8 cellular contexts compared by ENCODE assay signal in genomic region chr19:40576181-40576584, GRCh38. TPM values are rescaled to one million over a fixed set of nuclear protein-coding genes. Genes with fewer than 3 reads are reported as not detected.
DNase-seq lines count a peak whose midpoint lies in the region; ATAC-seq and TF ChIP-seq lines count a peak whose summit lies in the region.

No MANE protein-coding gene starts in this region.

- no peak for TF ChIP-seq CTCF in right atrium auricular region (IDR thresholded peaks at IDR 0.05)
- TF ChIP-seq CTCF in spleen (IDR thresholded peaks at IDR 0.05 in 8 of 11, conservative IDR thresholded peaks at IDR 0.05 in 3 of 11) = no peak
- TF ChIP-seq CTCF in omental fat pad (IDR thresholded peaks at IDR 0.05) = no peak

- H3K4me1 ChIP-seq in right atrium auricular region (peaks cover 0 to 22% of the 10 kb centered on the region in 2 donors), spleen (peaks cover 7 to 53% (median 39%) of the 10 kb centered on the region in 6 donors)

- DNase-seq in NCI-H748 (lab: John Stamatoyannopoulos, UW; ENCODE audit: unreplicated experiment) = peak; percentile 88
- no peak for DNase-seq in NCI-H748 treated with DMSO at 0.1 percent for 48 hours (lab: John Stamatoyannopoulos, UW)
- DNase-seq in activated CD4-positive, alpha-beta memory T cell treated with anti-CD3 and anti-CD28 coated beads, Interleukin-2, amount 10 ng/mL, durations not matched to agents 7 days and 5 days = peak; percentile 45
- no peak for DNase-seq in right atrium auricular region (ENCODE audit: low spot score)
- peak; percentile 86 for DNase-seq in spleen
- no peak for DNase-seq in omental fat pad (ENCODE audit: low spot score)
- no peak for DNase-seq in HCEC 1CT

- H3K27ac ChIP-seq in right atrium auricular region (peak overlapping the region in 1 of 2 donors; percentile 80), spleen (peak overlapping the region; percentile 84 to 97 (median 86))

- H3K36me3 Mint-ChIP-seq in activated CD4-positive, alpha-beta memory T cell treated with anti-CD3 and anti-CD28 coated beads, Interleukin-2, amount 10 ng/mL, durations not matched to agents 7 days and 5 days (ENCODE audit: low read depth) = peaks cover 14% of the 10 kb centered on the region

- H3K4me1 Mint-ChIP-seq in activated CD4-positive, alpha-beta memory T cell treated with anti-CD3 and anti-CD28 coated beads, Interleukin-2, amount 10 ng/mL, durations not matched to agents 7 days and 5 days = peaks cover 26% of the 10 kb centered on the region

- peak overlapping the region; percentile 71 for H3K27ac Mint-ChIP-seq in activated CD4-positive, alpha-beta memory T cell treated with anti-CD3 and anti-CD28 coated beads, Interleukin-2, amount 10 ng/mL, durations not matched to agents 7 days and 5 days

- H3K4me3 Mint-ChIP-seq in activated CD4-positive, alpha-beta memory T cell treated with anti-CD3 and anti-CD28 coated beads, Interleukin-2, amount 10 ng/mL, durations not matched to agents 7 days and 5 days = peak overlapping the region; percentile 85

- H3K27me3 ChIP-seq in right atrium auricular region (no peaks in the 10 kb centered on the region), spleen (replicated peaks in 1 of 7) (no peaks in the 10 kb centered on the region)

- WGBS in spleen, 5 donors = 1 to 6% (median 4%) methylated on average over 16 to 19 of the region's 19 CpGs

- H3K36me3 ChIP-seq in right atrium auricular region = peaks cover 11% of the 10 kb centered on the region
- peaks cover 0 to 34% (median 21%) of the 10 kb centered on the region in 6 donors for H3K36me3 ChIP-seq in spleen

- H3K4me3 ChIP-seq in right atrium auricular region (peak overlapping the region; percentile 72 to 78), spleen (peak overlapping the region; percentile 63 to 90 (median 86))

- CTCF ChIA-PET in activated CD4-positive, alpha-beta memory T cell treated with anti-CD3 and anti-CD28 coated beads, Interleukin-2, amount 10 ng/mL, durations not matched to agents 7 days and 5 days (lab: Charles Lee) = interaction anchor here (0.6 kb wide), 1 partner anchor 18 kb away, joined by 3 read pairs; no protein-coding TSS in a partner anchor

- POLR2A ChIA-PET in activated CD4-positive, alpha-beta memory T cell treated with anti-CD3 and anti-CD28 coated beads, Interleukin-2, amount 10 ng/mL, durations not matched to agents 7 days and 5 days (lab: Charles Lee) = interaction anchor here (1.5 kb wide), 1 partner anchor 28 kb away, joined by 8 read pairs; no protein-coding TSS in a partner anchor

- no peaks in the 10 kb centered on the region for H3K9me3 Mint-ChIP-seq in activated CD4-positive, alpha-beta memory T cell treated with anti-CD3 and anti-CD28 coated beads, Interleukin-2, amount 10 ng/mL, durations not matched to agents 7 days and 5 days

- no peaks in the 10 kb centered on the region for H3K9me3 ChIP-seq in right atrium auricular region
- H3K9me3 ChIP-seq in spleen = no peaks in the 10 kb centered on the region

- TF ChIP-seq POLR2A in spleen (IDR thresholded peaks at IDR 0.05) = no peak

- ATAC-seq in HG03139 (IDR thresholded peaks at IDR 0.05; ENCODE audit: unreplicated experiment) (peak; percentile 19), omental fat pad (ENCODE audit: low FRiP score) (no peak)

- H3K27me3 Mint-ChIP-seq in activated CD4-positive, alpha-beta memory T cell treated with anti-CD3 and anti-CD28 coated beads, Interleukin-2, amount 10 ng/mL, durations not matched to agents 7 days and 5 days = no peaks in the 10 kb centered on the region

- intact Hi-C loops in spleen (cut with DNase I; ENCODE audit: low total_unique reads) = loop anchor here (10.0 kb wide), 1 partner anchor 131 kb away; the partner anchor contains the start of gene SERTAD3

RNA-seq across cellular contexts. Expression of gene SHKBP1, which starts 0.5 kb away (rescaled TPM):
- 100 to 1,000 TPM; 139 to 150 TPM for total RNA-seq in activated CD4-positive, alpha-beta memory T cell treated with anti-CD3 and anti-CD28 coated beads, Interleukin-2, amount 10 ng/mL, durations not matched to agents 7 days and 5 days
- total RNA-seq in right atrium auricular region = 10 to 100 TPM; 15.8 to 35.6 TPM
- 100 to 1,000 TPM; 127 to 282 (median 151) TPM for total RNA-seq in spleen
- polyA plus RNA-seq in spleen = 100 to 1,000 TPM; 102 to 164 (median 152) TPM
- total RNA-seq in omental fat pad = 10 to 100 TPM; 37.0 to 87.5 (median 47.8) TPM

RNA-seq across cellular contexts. Expression of gene LTBP4, which starts 25.0 kb away (rescaled TPM):
- total RNA-seq in activated CD4-positive, alpha-beta memory T cell treated with anti-CD3 and anti-CD28 coated beads, Interleukin-2, amount 10 ng/mL, durations not matched to agents 7 days and 5 days = 100 to 1,000 TPM; 121 to 122 TPM
- total RNA-seq in right atrium auricular region (100 to 1,000 TPM; 152 to 257 TPM), spleen (100 to 1,000 TPM in 6 of 7 donors, 10 to 100 TPM in 1; 66.0 to 197 (median 186) TPM), omental fat pad (100 to 1,000 TPM in 3 of 4 donors, 10 to 100 TPM in 1; 73.5 to 197 (median 114) TPM)
- polyA plus RNA-seq in spleen = 100 to 1,000 TPM in 1 of 3 donors, 10 to 100 TPM in 2; 26.5 to 107 (median 34.3) TPM

Comparison
In these comparisons a context has a peak if more than half of its experiments do, and no peak if none do; other contexts are left out.
1. DNase-seq: peak in NCI-H748 (single experiment), activated CD4-positive, alpha-beta memory T cell treated with anti-CD3 and anti-CD28 coated beads, Interleukin-2, amount 10 ng/mL, durations not matched to agents 7 days and 5 days (single experiment) and spleen (single experiment); none in NCI-H748 treated with DMSO at 0.1 percent for 48 hours (single experiment), right atrium auricular region (single experiment), omental fat pad (single experiment) and HCEC 1CT (single experiment).